Comparison of ENCODE assay signal across 30 cellular contexts in genomic region chr3:183654727-183655126, GRCh38.
"Had no signal": no experiment of that assay in that cellular context is flagged by ENCODE, and none has a peak within 500 bp of the region (broad histone marks: within the 10 kb centered on the region; RNA-seq: fewer than 3 reads in every experiment).

No MANE protein-coding gene starts in this region.

- H3K27me3 ChIP-seq: ascending aorta, breast epithelium, cardiac muscle cell, colonic mucosa, esophagus muscularis mucosa, foreskin keratinocyte, gastrocnemius medialis, heart left ventricle had no signal

- ATAC-seq: activated CD4-positive, CD25-positive, alpha-beta regulatory T cell treated with anti-CD3 and anti-CD28 coated beads, Interleukin-2, amount 50 U/mL, for 24 hours; activated naive CD4-positive, alpha-beta T cell treated with anti-CD3 and anti-CD28 coated beads, Interleukin-2, amount 50 U/mL, for 72 hours; activated T-cell treated with anti-CD3 and anti-CD28 coated beads, Interleukin-2, amount 50 U/mL, for 72 hours; foreskin keratinocyte; gastrocnemius medialis; heart left ventricle; T-cell had no signal

- H3K9me3 ChIP-seq: colonic mucosa, gastrocnemius medialis had no signal

- H3K27ac ChIP-seq: ascending aorta, breast epithelium, cardiac muscle cell, colonic mucosa, esophagus muscularis mucosa, foreskin keratinocyte, heart left ventricle, WERI-Rb-1 had no signal

- H3K4me3 ChIP-seq: ascending aorta, breast epithelium, cardiac muscle cell, colonic mucosa, esophagus muscularis mucosa, heart left ventricle had no signal

- H3K4me1 ChIP-seq: ascending aorta, breast epithelium, colonic mucosa, foreskin keratinocyte had no signal

- DNase-seq: activated B cell treated with CpG ODN at 0.5 μM for 24 hours; activated CD4-positive, alpha-beta T cell treated with anti-CD3 and anti-CD28 coated beads for 48 hours; activated CD4-positive, alpha-beta T cell treated with anti-CD3 and anti-CD28 coated beads, Interleukin-2, amount 50 U/mL, for 1 hour; activated CD4-positive, alpha-beta T cell treated with anti-CD3 and anti-CD28 coated beads, Interleukin-2, amount 50 U/mL, for 48 hours; activated CD8-positive, alpha-beta memory T cell treated with anti-CD3 and anti-CD28 coated beads, Interleukin-2, amount 50 U/mL, for 48 hours; activated gamma-delta T cell; activated naive CD4-positive, alpha-beta T cell; activated naive CD4-positive, alpha-beta T cell treated with anti-CD3 and anti-CD28 coated beads, Interleukin-2, amount 10 ng/mL, durations not matched to agents 7 days and 5 days; activated naive CD8-positive, alpha-beta T cell treated with anti-CD3 and anti-CD28 coated beads, Interleukin-2, amount 10 ng/mL, durations not matched to agents 7 days and 5 days; activated T-cell treated with anti-CD3 and anti-CD28 coated beads for 4 hours; activated T-cell treated with anti-CD3 and anti-CD28 coated beads, Interleukin-2, amount 50 U/mL, for 24 hours; activated T-cell treated with anti-CD3 and anti-CD28 coated beads, Interleukin-2, amount 50 U/mL, for 72 hours; central memory CD4-positive, alpha-beta T cell; cerebellar nuclear complex; colonic mucosa; effector CD8-positive, alpha-beta T cell; erythroblast; foreskin keratinocyte; gastrocnemius medialis; glutamatergic neuron; heart left ventricle; T-cell; T1000; WERI-Rb-1 had no signal
